ENCODE assay signal across 2 cellular contexts in the genomic region with DNA sequence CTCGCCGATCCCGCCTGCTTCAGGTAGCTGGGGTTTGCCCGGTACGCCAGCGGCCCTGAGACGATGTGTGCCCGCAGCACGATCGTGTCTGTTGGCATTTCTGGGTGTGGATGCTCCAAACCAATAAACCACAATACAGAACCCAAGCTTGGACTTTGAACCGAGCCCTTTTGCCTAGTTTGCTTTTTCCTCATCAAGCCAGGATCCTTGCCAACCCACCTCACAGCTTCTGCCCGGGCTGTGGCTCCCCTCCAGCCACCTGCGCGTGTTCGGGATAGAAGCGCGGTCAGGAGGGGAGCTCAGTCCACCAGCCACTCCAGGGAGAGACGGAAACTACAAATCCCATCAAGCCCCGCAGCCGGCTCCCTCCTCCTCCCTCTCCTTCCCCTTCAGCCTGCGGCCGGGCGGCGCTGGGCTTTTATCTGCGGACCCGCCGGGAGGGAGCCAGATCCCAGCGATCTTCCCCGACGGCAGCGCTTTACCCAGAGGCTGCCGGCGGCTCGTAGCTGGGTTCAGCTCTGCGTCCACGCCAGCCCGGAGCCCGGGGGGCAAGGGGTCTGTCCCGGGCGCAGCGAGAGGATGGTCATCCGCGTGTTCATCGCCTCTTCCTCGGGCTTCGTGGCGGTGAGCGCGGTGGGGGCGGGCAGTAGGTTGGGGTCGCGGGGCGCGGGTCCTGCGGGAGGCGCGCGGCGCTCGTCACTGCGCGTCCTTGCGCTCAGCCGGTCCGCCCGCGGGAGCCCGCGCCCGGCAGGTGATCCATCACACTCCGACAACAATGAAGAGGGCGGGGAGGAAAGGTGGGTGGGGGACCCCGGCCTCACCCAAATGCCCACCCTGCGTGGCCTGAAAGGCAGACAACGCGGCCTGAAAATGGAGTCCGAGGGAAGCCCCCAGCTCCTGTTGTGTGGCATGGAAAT.
TF ChIP-seq lines count a peak whose summit lies in the region.

Gene SH3BGRL2 (plus strand): TSS at position 447 of the 917 bp plus-strand sequence. CDS start 133 bp downstream, at position 580.

TF ChIP-seq in HEK293, 187 proteins besides CTCF, POLR2A, EP300 and RAD21 (continued from another document and continues in another):
- TF ChIP-seq, protein P1, sequence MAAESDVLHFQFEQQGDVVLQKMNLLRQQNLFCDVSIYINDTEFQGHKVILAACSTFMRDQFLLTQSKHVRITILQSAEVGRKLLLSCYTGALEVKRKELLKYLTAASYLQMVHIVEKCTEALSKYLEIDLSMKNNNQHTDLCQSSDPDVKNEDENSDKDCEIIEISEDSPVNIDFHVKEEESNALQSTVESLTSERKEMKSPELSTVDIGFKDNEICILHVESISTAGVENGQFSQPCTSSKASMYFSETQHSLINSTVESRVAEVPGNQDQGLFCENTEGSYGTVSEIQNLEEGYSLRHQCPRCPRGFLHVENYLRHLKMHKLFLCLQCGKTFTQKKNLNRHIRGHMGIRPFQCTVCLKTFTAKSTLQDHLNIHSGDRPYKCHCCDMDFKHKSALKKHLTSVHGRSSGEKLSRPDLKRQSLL (tag by site-specific recombination; IDR thresholded peaks at IDR 0.05), result no peak
- TF ChIP-seq ZNF530 (tag by site-specific recombination; IDR thresholded peaks at IDR 0.05; ENCODE audit: low read depth) (no peak), ZNF366 (tag by site-specific recombination; conservative IDR thresholded peaks at IDR 0.05) (no peak; the same call in 1 of the 2 replicates), SP2 (tag by site-specific recombination; IDR thresholded peaks at IDR 0.05) (peak; percentile 9; the same call in 1 of the 2 replicates), ZNF701 (tag by site-specific recombination; IDR thresholded peaks at IDR 0.05) (no peak), ZSCAN5A (tag by site-specific recombination; IDR thresholded peaks at IDR 0.05) (no peak), TCF7L2 (IDR thresholded peaks at IDR 0.05; ENCODE audit: borderline replicate concordance, low read depth, low read length) (peak; percentile 95), ZNF157 (tag by site-specific recombination; IDR thresholded peaks at IDR 0.05) (no peak), KLF10 (tag by site-specific recombination; IDR thresholded peaks at IDR 0.05) (no peak), SP3 (tag by site-specific recombination; IDR thresholded peaks at IDR 0.05) (peak; percentile 76), ZNF785 (tag by site-specific recombination; IDR thresholded peaks at IDR 0.05) (no peak), ZNF558 (tag by site-specific recombination; IDR thresholded peaks at IDR 0.05) (no peak), ZNF292 (tag by site-specific recombination; IDR thresholded peaks at IDR 0.05; ENCODE audit: borderline replicate concordance, low read depth) (no peak), KLF17 (tag by site-specific recombination; IDR thresholded peaks at IDR 0.05) (0 out of 2 replicates have a peak, but pooled peaks have one; percentile 21), KLF1 (tag by site-specific recombination; IDR thresholded peaks at IDR 0.05) (peak; percentile 78), ZNF175 (tag by site-specific recombination; IDR thresholded peaks at IDR 0.05) (no peak), ZSCAN30 (tag by site-specific recombination; IDR thresholded peaks at IDR 0.05) (peak; percentile 94), ZNF658 (tag by site-specific recombination; IDR thresholded peaks at IDR 0.05) (no peak), ZFHX2 (tag by site-specific recombination; conservative IDR thresholded peaks at IDR 0.05) (peak; percentile 10; the same call in 1 of the 2 replicates), KLF9 (tag by site-specific recombination; IDR thresholded peaks at IDR 0.05; ENCODE audit: low read depth) (no peak), ZNF513 (tag by site-specific recombination; IDR thresholded peaks at IDR 0.05) (0 out of 2 replicates have a peak, but pooled peaks have one; percentile 29), ZNF354C (tag by site-specific recombination; IDR thresholded peaks at IDR 0.05; ENCODE audit: borderline replicate concordance, low read depth) (no peak), SALL2 (tag by site-specific recombination; IDR thresholded peaks at IDR 0.05; ENCODE audit: borderline replicate concordance) (no peak), REPIN1 (tag by site-specific recombination; IDR thresholded peaks at IDR 0.05; ENCODE audit: low read depth) (no peak), GLI4 (tag by site-specific recombination; IDR thresholded peaks at IDR 0.05) (no peak), ZNF776 (tag by site-specific recombination; IDR thresholded peaks at IDR 0.05; ENCODE audit: borderline replicate concordance) (no peak), ZFP37 (tag by site-specific recombination; IDR thresholded peaks at IDR 0.05) (peak; percentile 38; the same call in 1 of the 2 replicates), MYNN (tag by site-specific recombination; IDR thresholded peaks at IDR 0.05; ENCODE audit: borderline replicate concordance) (peak; percentile 62; the same call in 1 of the 2 replicates), ZSCAN16 (tag by site-specific recombination; IDR thresholded peaks at IDR 0.05) (no peak), ZNF239 (tag by site-specific recombination; IDR thresholded peaks at IDR 0.05) (no peak)

TF ChIP-seq in HepG2, 621 proteins besides CTCF, POLR2A, EP300 and RAD21 (continued from another document and continues in another):
- TF ChIP-seq TRIM22 (IDR thresholded peaks at IDR 0.05), result no peak
- TF ChIP-seq UBTF (CRISPR knock-in tag; IDR thresholded peaks at IDR 0.05), result peak; percentile 90
- no peak for TF ChIP-seq TFE3 (CRISPR knock-in tag; IDR thresholded peaks at IDR 0.05)
- TF ChIP-seq ZFP36L1 (CRISPR knock-in tag; IDR thresholded peaks at IDR 0.05), result no peak
- 0 out of 2 replicates have a peak, but pooled peaks have one; percentile 16 for TF ChIP-seq ELF3 (CRISPR knock-in tag; IDR thresholded peaks at IDR 0.05)
- no peak for TF ChIP-seq SCMH1 (CRISPR knock-in tag; IDR thresholded peaks at IDR 0.05; ENCODE audit: borderline replicate concordance)
- TF ChIP-seq ARID4A (CRISPR knock-in tag; IDR thresholded peaks at IDR 0.05; ENCODE audit: borderline replicate concordance), result peak; percentile 72; the same call in 1 of the 2 replicates
- no peak for TF ChIP-seq ZNF12 (CRISPR knock-in tag; IDR thresholded peaks at IDR 0.05)
- no peak for TF ChIP-seq ZNF17 (CRISPR knock-in tag; IDR thresholded peaks at IDR 0.05)
- peak; percentile 65 for TF ChIP-seq SRSF1 (optimal IDR thresholded peaks at IDR 0.05; ENCODE audit: low read depth, low read length)
- peak; percentile 74 for TF ChIP-seq HDAC1 (CRISPR knock-in tag; IDR thresholded peaks at IDR 0.05)
- no peak for TF ChIP-seq ZSCAN20 (CRISPR knock-in tag; IDR thresholded peaks at IDR 0.05; ENCODE audit: borderline replicate concordance)
- no peak for TF ChIP-seq KLF11 (CRISPR knock-in tag; IDR thresholded peaks at IDR 0.05)
- TF ChIP-seq SP140L (CRISPR knock-in tag; IDR thresholded peaks at IDR 0.05; ENCODE audit: borderline replicate concordance), result no peak
- TF ChIP-seq SMARCC2 (IDR thresholded peaks at IDR 0.05), result no peak
- TF ChIP-seq TFDP2 (CRISPR knock-in tag; IDR thresholded peaks at IDR 0.05), result no peak; the same call in 1 of the 2 replicates
- TF ChIP-seq ZNF33B (CRISPR knock-in tag; IDR thresholded peaks at IDR 0.05), result no peak
- TF ChIP-seq PAWR (CRISPR knock-in tag; IDR thresholded peaks at IDR 0.05; ENCODE audit: borderline replicate concordance), result no peak
- no peak for TF ChIP-seq ZBTB46 (CRISPR knock-in tag; IDR thresholded peaks at IDR 0.05; ENCODE audit: borderline replicate concordance)
- no peak for TF ChIP-seq NFE2L2 (IDR thresholded peaks at IDR 0.05; ENCODE audit: low read length)
